25 cellular contexts compared by ENCODE assay signal in the genomic region with DNA sequence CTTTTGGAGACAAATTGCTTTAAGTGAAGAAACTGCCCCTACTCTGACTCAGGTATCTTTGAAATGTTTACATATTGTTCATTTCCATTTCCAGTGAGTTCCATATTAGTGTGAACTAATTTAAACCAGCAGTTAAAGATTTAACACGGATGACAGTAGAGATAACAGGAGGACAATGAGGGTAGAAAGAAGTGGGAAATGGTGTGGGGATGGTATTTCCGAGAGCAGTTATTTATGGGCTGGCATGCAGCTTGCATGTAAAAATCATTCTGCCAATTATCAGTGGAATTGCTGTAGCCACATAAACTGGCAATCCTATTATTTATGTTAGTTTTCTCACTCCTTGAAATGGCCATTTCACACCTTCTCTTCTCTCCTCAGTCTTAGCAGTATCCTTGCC. TPM values are rescaled to one million over a fixed set of nuclear protein-coding genes. Genes with fewer than 3 reads are reported as not detected.
"Had no signal": no experiment of that assay in that cellular context is flagged by ENCODE, and none has a peak within 500 bp of the region (broad histone marks: within the 10 kb centered on the region; RNA-seq: fewer than 3 reads in every experiment).

No MANE protein-coding gene starts in this region.

- H3K36me3 ChIP-seq: colonic mucosa, esophagus muscularis mucosa, esophagus squamous epithelium, gastrocnemius medialis, gastroesophageal sphincter, heart left ventricle, heart right ventricle had no signal

- H3K9me3 Mint-ChIP-seq: dendritic cell treated with granulocyte-macrophage colony-stimulating factor and Interleukin-4, amounts not matched to agents 40 ng/mL and 50 ng/mL, for 4 days; effector memory CD8-positive, alpha-beta T cell; endodermal cell had no signal

- H3K27ac Mint-ChIP-seq: dendritic cell treated with granulocyte-macrophage colony-stimulating factor and Interleukin-4, amounts not matched to agents 40 ng/mL and 50 ng/mL, for 4 days; effector memory CD8-positive, alpha-beta T cell; endodermal cell had no signal

- H3K4me3 Mint-ChIP-seq: dendritic cell treated with granulocyte-macrophage colony-stimulating factor and Interleukin-4, amounts not matched to agents 40 ng/mL and 50 ng/mL, for 4 days; effector memory CD8-positive, alpha-beta T cell; endodermal cell had no signal

- H3K4me3 ChIP-seq: colonic mucosa, coronary artery, dorsolateral prefrontal cortex, esophagus muscularis mucosa, esophagus squamous epithelium, gastrocnemius medialis, gastroesophageal sphincter, heart left ventricle, heart right ventricle had no signal

- H3K27ac ChIP-seq: colonic mucosa, coronary artery, dorsolateral prefrontal cortex, epithelial cell of prostate, esophagus muscularis mucosa, esophagus squamous epithelium, foreskin keratinocyte, gastroesophageal sphincter had no signal

- H3K9me3 ChIP-seq: colonic mucosa, esophagus muscularis mucosa, esophagus squamous epithelium, gastrocnemius medialis, gastroesophageal sphincter, heart left ventricle, heart right ventricle had no signal

- DNase-seq: colonic mucosa; cortex of kidney; dermis blood vessel endothelial cell; dorsolateral prefrontal cortex; effector CD4-positive, alpha-beta T cell; effector CD8-positive, alpha-beta T cell; effector memory CD4-positive, alpha-beta T cell; effector memory CD8-positive, alpha-beta T cell; endodermal cell; erythroblast; esophagus squamous epithelium; foreskin fibroblast; foreskin keratinocyte; foreskin melanocyte; gastrocnemius medialis; glutamatergic neuron; head of caudate nucleus; heart left ventricle; heart right ventricle had no signal

- H3K27me3 ChIP-seq: colonic mucosa, dorsolateral prefrontal cortex, esophagus muscularis mucosa, esophagus squamous epithelium, foreskin keratinocyte, gastrocnemius medialis, gastroesophageal sphincter, heart left ventricle, heart right ventricle had no signal

- H3K4me1 Mint-ChIP-seq: endodermal cell had no signal

- H3K4me1 ChIP-seq: colonic mucosa, foreskin keratinocyte, gastroesophageal sphincter had no signal

- H3K27me3 Mint-ChIP-seq: dendritic cell treated with granulocyte-macrophage colony-stimulating factor and Interleukin-4, amounts not matched to agents 40 ng/mL and 50 ng/mL, for 4 days; effector memory CD8-positive, alpha-beta T cell had no signal

- ATAC-seq: effector memory CD8-positive, alpha-beta T cell; esophagus mucosa; foreskin keratinocyte; gastrocnemius medialis; gastroesophageal sphincter; heart left ventricle; heart right ventricle had no signal

RNA-seq across cellular contexts. Expression of a gene that starts 8.6 kb away (rescaled TPM):
- total RNA-seq: endodermal cell, foreskin keratinocyte had no signal
- polyA plus RNA-seq: foreskin keratinocyte had no signal
